Comparison of ENCODE assay signal across 12 cellular contexts in genomic region chrX:1763294-1763693, GRCh38.
DNase-seq lines count a peak whose midpoint lies in the region; ATAC-seq lines count a peak whose summit lies in the region.
"Had no signal": no experiment of that assay in that cellular context is flagged by ENCODE, and none has a peak within 500 bp of the region (broad histone marks: within the 10 kb centered on the region; RNA-seq: fewer than 3 reads in every experiment).

No MANE protein-coding gene starts in this region.

- H3K4me3 Mint-ChIP-seq in activated CD4-positive, alpha-beta memory T cell treated with anti-CD3 and anti-CD28 coated beads, Interleukin-2, amount 10 ng/mL, durations not matched to agents 7 days and 5 days, result no peak overlapping the region
- H3K4me3 Mint-ChIP-seq in stimulated activated memory B cell treated with anti-CD40 and anti-IgM and Interleukin-4, amounts not matched to agents 10 μg/mL and 1 μg/mL and 100 μg/mL, for 72 hours, result no peak overlapping the region

- H3K9me3 Mint-ChIP-seq in activated naive CD4-positive, alpha-beta T cell treated with anti-CD3 and anti-CD28 coated beads, Interleukin-2, amount 50 U/mL, for 72 hours, result peaks cover 19 to 30% of the 10 kb centered on the region in 2 donors
- peaks cover 31% of the 10 kb centered on the region for H3K9me3 Mint-ChIP-seq in activated CD4-positive, alpha-beta memory T cell treated with anti-CD3 and anti-CD28 coated beads, Interleukin-2, amount 10 ng/mL, durations not matched to agents 7 days and 5 days
- H3K9me3 Mint-ChIP-seq in stimulated activated memory B cell treated with anti-CD40 and anti-IgM and Interleukin-4, amounts not matched to agents 10 μg/mL and 1 μg/mL and 100 μg/mL, for 72 hours, result peaks cover 12% of the 10 kb centered on the region

- H3K4me1 Mint-ChIP-seq in activated CD4-positive, alpha-beta memory T cell treated with anti-CD3 and anti-CD28 coated beads, Interleukin-2, amount 10 ng/mL, durations not matched to agents 7 days and 5 days, result peaks cover 13% of the 10 kb centered on the region
- peaks cover 6% of the 10 kb centered on the region for H3K4me1 Mint-ChIP-seq in stimulated activated memory B cell treated with anti-CD40 and anti-IgM and Interleukin-4, amounts not matched to agents 10 μg/mL and 1 μg/mL and 100 μg/mL, for 72 hours

- H3K27me3 Mint-ChIP-seq in activated CD4-positive, alpha-beta memory T cell treated with anti-CD3 and anti-CD28 coated beads, Interleukin-2, amount 10 ng/mL, durations not matched to agents 7 days and 5 days, result no peaks in the 10 kb centered on the region
- no peaks in the 10 kb centered on the region for H3K27me3 Mint-ChIP-seq in stimulated activated memory B cell treated with anti-CD40 and anti-IgM and Interleukin-4, amounts not matched to agents 10 μg/mL and 1 μg/mL and 100 μg/mL, for 72 hours

- CTCF ChIA-PET in activated CD4-positive, alpha-beta memory T cell treated with anti-CD3 and anti-CD28 coated beads, Interleukin-2, amount 10 ng/mL, durations not matched to agents 7 days and 5 days (lab: Charles Lee), result no interaction called here

- no peak for DNase-seq in activated naive CD4-positive, alpha-beta T cell treated with anti-CD3 and anti-CD28 coated beads, Interleukin-2, amount 50 U/mL, for 72 hours (ENCODE audit: low spot score in 2 of 2)
- no peak for DNase-seq in activated naive CD4-positive, alpha-beta T cell treated with anti-CD3 and anti-CD28 coated beads, Interleukin-2, amount 50 U/mL, for 16 hours
- DNase-seq in M059J (ENCODE audit: low read depth), result peak; percentile 33
- no peak for DNase-seq in activated CD4-positive, alpha-beta memory T cell treated with anti-CD3 and anti-CD28 coated beads, Interleukin-2, amount 10 ng/mL, durations not matched to agents 7 days and 5 days
- no peak for DNase-seq in COR-L47 (lab: John Stamatoyannopoulos, UW)
- DNase-seq: NCI-H187 treated with DMSO at 0.1 percent for 48 hours, NCI-H446 treated with DMSO at 0.1 percent for 48 hours, NCI-H774, Peyer's patch, SHP77 had no signal

- H3K36me3 Mint-ChIP-seq in activated naive CD4-positive, alpha-beta T cell treated with anti-CD3 and anti-CD28 coated beads, Interleukin-2, amount 50 U/mL, for 72 hours, result peaks cover 27 to 44% of the 10 kb centered on the region in 2 donors
- peaks cover 13% of the 10 kb centered on the region for H3K36me3 Mint-ChIP-seq in activated CD4-positive, alpha-beta memory T cell treated with anti-CD3 and anti-CD28 coated beads, Interleukin-2, amount 10 ng/mL, durations not matched to agents 7 days and 5 days (ENCODE audit: low read depth)
- peaks cover 34% of the 10 kb centered on the region for H3K36me3 Mint-ChIP-seq in stimulated activated memory B cell treated with anti-CD40 and anti-IgM and Interleukin-4, amounts not matched to agents 10 μg/mL and 1 μg/mL and 100 μg/mL, for 72 hours

- H3K27ac Mint-ChIP-seq in activated naive CD4-positive, alpha-beta T cell treated with anti-CD3 and anti-CD28 coated beads, Interleukin-2, amount 50 U/mL, for 72 hours, result peak overlapping the region; percentile 10 to 38
- H3K27ac Mint-ChIP-seq in activated CD4-positive, alpha-beta memory T cell treated with anti-CD3 and anti-CD28 coated beads, Interleukin-2, amount 10 ng/mL, durations not matched to agents 7 days and 5 days, result peak overlapping the region; percentile 60
- peak overlapping the region; percentile 22 for H3K27ac Mint-ChIP-seq in stimulated activated memory B cell treated with anti-CD40 and anti-IgM and Interleukin-4, amounts not matched to agents 10 μg/mL and 1 μg/mL and 100 μg/mL, for 72 hours

- ATAC-seq in activated naive CD4-positive, alpha-beta T cell treated with anti-CD3 and anti-CD28 coated beads, Interleukin-2, amount 50 U/mL, for 72 hours, result peak in 1 of 2 donors; percentile 40
- no peak for ATAC-seq in stimulated activated memory B cell treated with anti-CD40 and anti-IgM and Interleukin-4, amounts not matched to agents 10 μg/mL and 1 μg/mL and 100 μg/mL, for 72 hours
- ATAC-seq in GM19467 (IDR thresholded peaks at IDR 0.05; ENCODE audit: unreplicated experiment), result no peak

- POLR2A ChIA-PET in activated CD4-positive, alpha-beta memory T cell treated with anti-CD3 and anti-CD28 coated beads, Interleukin-2, amount 10 ng/mL, durations not matched to agents 7 days and 5 days (lab: Charles Lee), result no interaction called here
